Comparison of ENCODE assay signal across 8 cellular contexts in the genomic region with DNA sequence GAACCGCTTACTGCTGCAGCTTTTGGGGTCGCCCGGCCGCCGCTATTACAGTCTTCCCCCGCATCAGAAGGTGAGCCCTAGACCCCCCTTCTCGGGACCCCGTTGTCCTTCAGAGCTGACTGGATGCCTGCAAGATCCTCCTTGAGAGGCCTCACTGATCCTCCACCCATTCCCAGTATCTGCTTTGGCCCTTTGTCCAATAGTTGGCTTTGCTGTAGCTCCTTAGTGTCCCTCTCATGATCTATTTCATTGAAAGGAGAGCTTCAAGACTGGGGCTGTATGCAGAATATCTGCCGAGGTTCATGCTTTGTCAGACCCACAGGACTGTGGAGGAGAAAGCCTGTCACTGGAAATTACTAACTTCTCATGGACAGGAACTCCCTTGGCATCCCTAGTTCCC. TPM values are rescaled to one million over a fixed set of nuclear protein-coding genes. Genes with fewer than 3 reads are reported as not detected.
DNase-seq lines count a peak whose midpoint lies in the region; ATAC-seq, FAIRE-seq and TF ChIP-seq lines count a peak whose summit lies in the region.

No MANE protein-coding gene starts in this region.

- H3K4me1 ChIP-seq in NT2/D1 (ENCODE audit: insufficient read depth, insufficient read length) = no peaks in the 10 kb centered on the region

- peak; percentile 10 for ATAC-seq in GM18873 (IDR thresholded peaks at IDR 0.05; ENCODE audit: low FRiP score, unreplicated experiment)
- no peak for ATAC-seq in GM21390 (IDR thresholded peaks at IDR 0.05; ENCODE audit: unreplicated experiment)

- no peaks in the 10 kb centered on the region for H3K27me3 ChIP-seq in NT2/D1 (ENCODE audit: insufficient read depth, insufficient read length)
- H3K27me3 ChIP-seq in dorsolateral prefrontal cortex = no peaks in the 10 kb centered on the region

- intact Hi-C loops in dorsolateral prefrontal cortex (cut with DNase I) = no loop called here

- peak overlapping the region in 58 of 59 donors; percentile 66 to 97 (median 90) for H3K27ac ChIP-seq in dorsolateral prefrontal cortex

- no peak for FAIRE-seq in urothelium cell line (lab: Jason Lieb, UNC)

- no peak for TF ChIP-seq CTCF in dorsolateral prefrontal cortex (IDR thresholded peaks at IDR 0.05 in 54 of 56, conservative IDR thresholded peaks at IDR 0.05 in 2 of 56; ENCODE audit: low read depth in 1 of 56, partially characterized antibody in 56 of 56)

- H3K9me3 ChIP-seq in NT2/D1 (ENCODE audit: insufficient read depth, low read length) = no peaks in the 10 kb centered on the region

- H3K9ac ChIP-seq in NT2/D1 (ENCODE audit: insufficient read length, low read depth) = peak overlapping the region; percentile 97

- H3K4me3 ChIP-seq in NT2/D1 (ENCODE audit: insufficient read length, low read depth) = peak overlapping the region; percentile 94
- peak overlapping the region; percentile 58 to 100 (median 91) for H3K4me3 ChIP-seq in dorsolateral prefrontal cortex

- DNase-seq in AG08396 (ENCODE audit: low spot score) (peak; percentile 28), NT2/D1 (ENCODE audit: low read depth, low spot score) (no peak), dorsolateral prefrontal cortex (no peak), lung microvascular endothelial cell (ENCODE audit: low read depth in 2 of 2) (peak; percentile 9 to 17), urothelium cell line (ENCODE audit: low spot score) (peak; percentile 30), epidermal melanocyte (ENCODE audit: insufficient read length, low spot score) (no peak)

- H3K36me3 ChIP-seq in NT2/D1 (ENCODE audit: insufficient read depth, insufficient read length, low read length) = peaks cover 29% of the 10 kb centered on the region

RNA-seq across cellular contexts. Expression of a gene that starts 0.5 kb away (rescaled TPM):
- total RNA-seq in dorsolateral prefrontal cortex (10 to 100 TPM; 19.8 to 50.8 (median 37.3) TPM), lung microvascular endothelial cell (22.0 and 26.6 TPM in 2 replicates)

RNA-seq across cellular contexts. Expression of a gene that starts 48.1 kb away (rescaled TPM):
- total RNA-seq in dorsolateral prefrontal cortex = 1 to 10 TPM in 113 of 120 experiments, under 1 TPM in 7; 0.27 to 4.4 (median 2.2) TPM
- 0.40 and 0.87 TPM in 2 replicates for total RNA-seq in lung microvascular endothelial cell

RNA-seq across cellular contexts. Expression of a gene that starts 48.4 kb away (rescaled TPM):
- total RNA-seq in dorsolateral prefrontal cortex = 10 to 100 TPM; 10.4 to 25.6 (median 15.2) TPM
- total RNA-seq in lung microvascular endothelial cell = 12.0 and 14.1 TPM in 2 replicates

Comparison
In these comparisons a context has a peak if more than half of its experiments do, and no peak if none do; other contexts are left out.
1. DNase-seq: peak in AG08396 (single experiment), lung microvascular endothelial cell (2 of 2) and urothelium cell line (single experiment); none in NT2/D1 (single experiment), dorsolateral prefrontal cortex (0 of 10) and epidermal melanocyte (single experiment).